1 cellular context compared by ENCODE assay signal in the genomic region with DNA sequence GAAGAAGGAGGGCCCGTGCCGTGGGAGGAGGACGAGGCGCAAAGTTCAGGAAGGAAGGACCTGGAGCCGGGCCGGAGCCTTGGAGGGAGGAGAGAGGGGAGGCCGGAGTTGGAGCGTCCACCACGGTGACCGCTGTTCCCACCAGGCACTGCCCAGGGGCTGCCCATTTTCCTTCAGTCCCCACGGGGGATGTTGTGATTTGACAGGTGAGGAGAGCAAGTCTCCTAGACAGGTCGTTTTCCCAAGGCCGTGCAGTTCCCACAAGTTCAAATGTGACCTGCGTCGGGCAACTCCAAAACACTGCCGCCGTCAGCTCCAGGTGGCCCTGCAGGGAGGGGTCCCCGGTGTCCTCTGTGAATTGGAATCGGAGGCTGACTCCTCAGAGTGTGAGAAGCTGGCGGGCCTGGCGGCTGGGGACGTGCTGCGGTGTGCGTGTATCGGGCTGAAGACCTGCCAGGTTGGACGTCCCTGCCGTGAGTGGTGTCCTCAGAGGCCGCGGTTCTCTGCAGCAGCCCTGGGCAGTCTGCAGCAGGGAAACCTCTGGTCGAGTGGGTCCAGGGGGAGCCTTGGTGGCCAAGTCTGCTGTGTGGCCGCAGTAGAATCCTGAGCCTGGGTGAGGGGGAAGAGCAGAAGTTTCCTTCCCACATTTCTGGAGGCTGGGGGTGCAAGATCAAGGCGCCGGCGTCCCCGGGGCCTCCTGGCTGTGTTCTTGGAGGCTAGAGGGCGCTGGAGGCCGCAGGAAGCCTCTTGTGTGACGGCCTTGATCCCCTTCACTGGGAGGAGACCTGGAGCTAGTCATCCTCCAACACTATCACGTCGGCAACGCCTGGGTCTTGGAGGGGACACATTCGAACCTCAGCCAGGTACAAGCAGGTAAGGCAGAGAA.
TF ChIP-seq lines count a peak whose summit lies in the region.

No MANE protein-coding gene starts in this region.

TF ChIP-seq in HepG2, 621 proteins besides CTCF, POLR2A, EP300 and RAD21 (continued from another document and continues in another):
- TF ChIP-seq, protein P1, sequence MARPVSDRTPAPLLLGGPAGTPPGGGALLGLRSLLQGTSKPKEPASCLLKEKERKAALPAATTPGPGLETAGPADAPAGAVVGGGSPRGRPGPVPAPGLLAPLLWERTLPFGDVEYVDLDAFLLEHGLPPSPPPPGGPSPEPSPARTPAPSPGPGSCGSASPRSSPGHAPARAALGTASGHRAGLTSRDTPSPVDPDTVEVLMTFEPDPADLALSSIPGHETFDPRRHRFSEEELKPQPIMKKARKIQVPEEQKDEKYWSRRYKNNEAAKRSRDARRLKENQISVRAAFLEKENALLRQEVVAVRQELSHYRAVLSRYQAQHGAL (CRISPR knock-in tag; IDR thresholded peaks at IDR 0.05; ENCODE audit: not compliant biosample characterization): no peak
- TF ChIP-seq RXRB (CRISPR knock-in tag; IDR thresholded peaks at IDR 0.05; ENCODE audit: borderline replicate concordance): no peak; the same call in 1 of the 2 replicates
- TF ChIP-seq TMF1 (CRISPR knock-in tag; IDR thresholded peaks at IDR 0.05; ENCODE audit: low read depth): no peak
- no peak for TF ChIP-seq ZNF3 (CRISPR knock-in tag; IDR thresholded peaks at IDR 0.05)
- TF ChIP-seq, protein P2, sequence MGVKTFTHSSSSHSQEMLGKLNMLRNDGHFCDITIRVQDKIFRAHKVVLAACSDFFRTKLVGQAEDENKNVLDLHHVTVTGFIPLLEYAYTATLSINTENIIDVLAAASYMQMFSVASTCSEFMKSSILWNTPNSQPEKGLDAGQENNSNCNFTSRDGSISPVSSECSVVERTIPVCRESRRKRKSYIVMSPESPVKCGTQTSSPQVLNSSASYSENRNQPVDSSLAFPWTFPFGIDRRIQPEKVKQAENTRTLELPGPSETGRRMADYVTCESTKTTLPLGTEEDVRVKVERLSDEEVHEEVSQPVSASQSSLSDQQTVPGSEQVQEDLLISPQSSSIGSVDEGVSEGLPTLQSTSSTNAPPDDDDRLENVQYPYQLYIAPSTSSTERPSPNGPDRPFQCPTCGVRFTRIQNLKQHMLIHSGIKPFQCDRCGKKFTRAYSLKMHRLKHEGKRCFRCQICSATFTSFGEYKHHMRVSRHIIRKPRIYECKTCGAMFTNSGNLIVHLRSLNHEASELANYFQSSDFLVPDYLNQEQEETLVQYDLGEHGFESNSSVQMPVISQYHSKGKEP (CRISPR knock-in tag; IDR thresholded peaks at IDR 0.05): no peak
- TF ChIP-seq ZNF703 (CRISPR knock-in tag; IDR thresholded peaks at IDR 0.05; ENCODE audit: borderline replicate concordance): no peak
- TF ChIP-seq FOXJ3 (CRISPR knock-in tag; IDR thresholded peaks at IDR 0.05; ENCODE audit: borderline replicate concordance): no peak
- TF ChIP-seq, protein P3, sequence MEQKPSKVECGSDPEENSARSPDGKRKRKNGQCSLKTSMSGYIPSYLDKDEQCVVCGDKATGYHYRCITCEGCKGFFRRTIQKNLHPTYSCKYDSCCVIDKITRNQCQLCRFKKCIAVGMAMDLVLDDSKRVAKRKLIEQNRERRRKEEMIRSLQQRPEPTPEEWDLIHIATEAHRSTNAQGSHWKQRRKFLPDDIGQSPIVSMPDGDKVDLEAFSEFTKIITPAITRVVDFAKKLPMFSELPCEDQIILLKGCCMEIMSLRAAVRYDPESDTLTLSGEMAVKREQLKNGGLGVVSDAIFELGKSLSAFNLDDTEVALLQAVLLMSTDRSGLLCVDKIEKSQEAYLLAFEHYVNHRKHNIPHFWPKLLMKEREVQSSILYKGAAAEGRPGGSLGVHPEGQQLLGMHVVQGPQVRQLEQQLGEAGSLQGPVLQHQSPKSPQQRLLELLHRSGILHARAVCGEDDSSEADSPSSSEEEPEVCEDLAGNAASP (CRISPR knock-in tag; IDR thresholded peaks at IDR 0.05; ENCODE audit: borderline replicate concordance): no peak
- TF ChIP-seq HOXA9 (CRISPR knock-in tag; IDR thresholded peaks at IDR 0.05; ENCODE audit: borderline replicate concordance): 0 out of 2 replicates have a peak, but pooled peaks have one; percentile 17
- TF ChIP-seq ZC3H4 (CRISPR knock-in tag; IDR thresholded peaks at IDR 0.05; ENCODE audit: borderline replicate concordance): no peak
- TF ChIP-seq, protein P4, sequence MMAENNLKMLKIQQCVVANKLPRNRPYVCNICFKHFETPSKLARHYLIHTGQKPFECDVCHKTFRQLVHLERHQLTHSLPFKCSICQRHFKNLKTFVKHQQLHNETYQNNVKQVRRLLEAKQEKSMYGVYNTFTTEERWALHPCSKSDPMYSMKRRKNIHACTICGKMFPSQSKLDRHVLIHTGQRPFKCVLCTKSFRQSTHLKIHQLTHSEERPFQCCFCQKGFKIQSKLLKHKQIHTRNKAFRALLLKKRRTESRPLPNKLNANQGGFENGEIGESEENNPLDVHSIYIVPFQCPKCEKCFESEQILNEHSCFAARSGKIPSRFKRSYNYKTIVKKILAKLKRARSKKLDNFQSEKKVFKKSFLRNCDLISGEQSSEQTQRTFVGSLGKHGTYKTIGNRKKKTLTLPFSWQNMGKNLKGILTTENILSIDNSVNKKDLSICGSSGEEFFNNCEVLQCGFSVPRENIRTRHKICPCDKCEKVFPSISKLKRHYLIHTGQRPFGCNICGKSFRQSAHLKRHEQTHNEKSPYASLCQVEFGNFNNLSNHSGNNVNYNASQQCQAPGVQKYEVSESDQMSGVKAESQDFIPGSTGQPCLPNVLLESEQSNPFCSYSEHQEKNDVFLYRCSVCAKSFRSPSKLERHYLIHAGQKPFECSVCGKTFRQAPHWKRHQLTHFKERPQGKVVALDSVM (CRISPR knock-in tag; IDR thresholded peaks at IDR 0.05): no peak
- TF ChIP-seq ZNF839 (CRISPR knock-in tag; IDR thresholded peaks at IDR 0.05; ENCODE audit: borderline replicate concordance): no peak
- TF ChIP-seq, protein P5, sequence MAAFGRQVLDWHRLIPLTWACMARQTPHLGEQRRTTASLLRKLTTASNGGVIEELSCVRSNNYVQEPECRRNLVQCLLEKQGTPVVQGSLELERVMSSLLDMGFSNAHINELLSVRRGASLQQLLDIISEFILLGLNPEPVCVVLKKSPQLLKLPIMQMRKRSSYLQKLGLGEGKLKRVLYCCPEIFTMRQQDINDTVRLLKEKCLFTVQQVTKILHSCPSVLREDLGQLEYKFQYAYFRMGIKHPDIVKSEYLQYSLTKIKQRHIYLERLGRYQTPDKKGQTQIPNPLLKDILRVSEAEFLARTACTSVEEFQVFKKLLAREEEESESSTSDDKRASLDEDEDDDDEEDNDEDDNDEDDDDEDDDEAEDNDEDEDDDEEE (CRISPR knock-in tag; IDR thresholded peaks at IDR 0.05): no peak
- TF ChIP-seq RBM22 (optimal IDR thresholded peaks at IDR 0.05; ENCODE audit: low read length): no peak
- no peak for TF ChIP-seq NCOA1 (CRISPR knock-in tag; IDR thresholded peaks at IDR 0.05)
- TF ChIP-seq KDM5B (CRISPR knock-in tag; IDR thresholded peaks at IDR 0.05; ENCODE audit: borderline replicate concordance): no peak; the same call in 1 of the 2 replicates
- peak; percentile 68 for TF ChIP-seq ERF (CRISPR knock-in tag; IDR thresholded peaks at IDR 0.05)
- no peak for TF ChIP-seq ZNF143 (CRISPR knock-in tag; IDR thresholded peaks at IDR 0.05)
- TF ChIP-seq ZFP36 (IDR thresholded peaks at IDR 0.05; ENCODE audit: borderline replicate concordance, low read depth, low read length, partially characterized antibody): no peak
- 0 out of 2 replicates have a peak, but pooled peaks have one; percentile 29 for TF ChIP-seq NCOA2 (CRISPR knock-in tag; IDR thresholded peaks at IDR 0.05)
- no peak for TF ChIP-seq CHD2 (IDR thresholded peaks at IDR 0.05; ENCODE audit: low read depth, low read length)
- TF ChIP-seq ZNF737 (CRISPR knock-in tag; IDR thresholded peaks at IDR 0.05; ENCODE audit: borderline replicate concordance): no peak
- TF ChIP-seq SRF (IDR thresholded peaks at IDR 0.05; ENCODE audit: low read depth, low read length): no peak
- TF ChIP-seq ELF1 (CRISPR knock-in tag; IDR thresholded peaks at IDR 0.05): no peak
- no peak for TF ChIP-seq MLLT10 (CRISPR knock-in tag; IDR thresholded peaks at IDR 0.05)
- no peak for TF ChIP-seq MXD4 (CRISPR knock-in tag; IDR thresholded peaks at IDR 0.05)
- TF ChIP-seq JDP2 (CRISPR knock-in tag; IDR thresholded peaks at IDR 0.05; ENCODE audit: borderline replicate concordance): no peak
- no peak for TF ChIP-seq AKAP8 (CRISPR knock-in tag; IDR thresholded peaks at IDR 0.05)
- no peak for TF ChIP-seq ZBTB1 (CRISPR knock-in tag; IDR thresholded peaks at IDR 0.05; ENCODE audit: borderline replicate concordance)
- no peak for TF ChIP-seq THAP11 (CRISPR knock-in tag; IDR thresholded peaks at IDR 0.05)
- TF ChIP-seq EEA1 (CRISPR knock-in tag; IDR thresholded peaks at IDR 0.05; ENCODE audit: borderline replicate concordance): no peak
- TF ChIP-seq ZNF34 (CRISPR knock-in tag; IDR thresholded peaks at IDR 0.05; ENCODE audit: borderline replicate concordance): no peak
- TF ChIP-seq, protein P6, sequence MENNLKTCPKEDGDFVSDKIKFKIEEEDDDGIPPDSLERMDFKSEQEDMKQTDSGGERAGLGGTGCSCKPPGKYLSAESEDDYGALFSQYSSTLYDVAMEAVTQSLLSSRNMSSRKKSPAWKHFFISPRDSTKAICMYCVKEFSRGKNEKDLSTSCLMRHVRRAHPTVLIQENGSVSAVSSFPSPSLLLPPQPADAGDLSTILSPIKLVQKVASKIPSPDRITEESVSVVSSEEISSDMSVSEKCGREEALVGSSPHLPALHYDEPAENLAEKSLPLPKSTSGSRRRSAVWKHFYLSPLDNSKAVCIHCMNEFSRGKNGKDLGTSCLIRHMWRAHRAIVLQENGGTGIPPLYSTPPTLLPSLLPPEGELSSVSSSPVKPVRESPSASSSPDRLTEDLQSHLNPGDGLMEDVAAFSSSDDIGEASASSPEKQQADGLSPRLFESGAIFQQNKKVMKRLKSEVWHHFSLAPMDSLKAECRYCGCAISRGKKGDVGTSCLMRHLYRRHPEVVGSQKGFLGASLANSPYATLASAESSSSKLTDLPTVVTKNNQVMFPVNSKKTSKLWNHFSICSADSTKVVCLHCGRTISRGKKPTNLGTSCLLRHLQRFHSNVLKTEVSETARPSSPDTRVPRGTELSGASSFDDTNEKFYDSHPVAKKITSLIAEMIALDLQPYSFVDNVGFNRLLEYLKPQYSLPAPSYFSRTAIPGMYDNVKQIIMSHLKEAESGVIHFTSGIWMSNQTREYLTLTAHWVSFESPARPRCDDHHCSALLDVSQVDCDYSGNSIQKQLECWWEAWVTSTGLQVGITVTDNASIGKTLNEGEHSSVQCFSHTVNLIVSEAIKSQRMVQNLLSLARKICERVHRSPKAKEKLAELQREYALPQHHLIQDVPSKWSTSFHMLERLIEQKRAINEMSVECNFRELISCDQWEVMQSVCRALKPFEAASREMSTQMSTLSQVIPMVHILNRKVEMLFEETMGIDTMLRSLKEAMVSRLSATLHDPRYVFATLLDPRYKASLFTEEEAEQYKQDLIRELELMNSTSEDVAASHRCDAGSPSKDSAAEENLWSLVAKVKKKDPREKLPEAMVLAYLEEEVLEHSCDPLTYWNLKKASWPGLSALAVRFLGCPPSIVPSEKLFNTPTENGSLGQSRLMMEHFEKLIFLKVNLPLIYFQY (CRISPR knock-in tag; IDR thresholded peaks at IDR 0.05; ENCODE audit: borderline replicate concordance): peak; percentile 43; the same call in 1 of the 2 replicates
- TF ChIP-seq TP53 (CRISPR knock-in tag; conservative IDR thresholded peaks at IDR 0.05): no peak
- TF ChIP-seq, protein P7, sequence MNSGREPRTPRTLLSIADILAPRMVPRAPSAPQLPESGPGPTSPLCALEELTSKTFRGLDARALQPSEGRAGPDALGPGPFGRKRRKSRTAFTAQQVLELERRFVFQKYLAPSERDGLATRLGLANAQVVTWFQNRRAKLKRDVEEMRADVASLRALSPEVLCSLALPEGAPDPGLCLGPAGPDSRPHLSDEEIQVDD (CRISPR knock-in tag; IDR thresholded peaks at IDR 0.05; ENCODE audit: borderline replicate concordance): no peak
- TF ChIP-seq ZNF766 (CRISPR knock-in tag; IDR thresholded peaks at IDR 0.05; ENCODE audit: borderline replicate concordance): no peak
- TF ChIP-seq, protein P8, sequence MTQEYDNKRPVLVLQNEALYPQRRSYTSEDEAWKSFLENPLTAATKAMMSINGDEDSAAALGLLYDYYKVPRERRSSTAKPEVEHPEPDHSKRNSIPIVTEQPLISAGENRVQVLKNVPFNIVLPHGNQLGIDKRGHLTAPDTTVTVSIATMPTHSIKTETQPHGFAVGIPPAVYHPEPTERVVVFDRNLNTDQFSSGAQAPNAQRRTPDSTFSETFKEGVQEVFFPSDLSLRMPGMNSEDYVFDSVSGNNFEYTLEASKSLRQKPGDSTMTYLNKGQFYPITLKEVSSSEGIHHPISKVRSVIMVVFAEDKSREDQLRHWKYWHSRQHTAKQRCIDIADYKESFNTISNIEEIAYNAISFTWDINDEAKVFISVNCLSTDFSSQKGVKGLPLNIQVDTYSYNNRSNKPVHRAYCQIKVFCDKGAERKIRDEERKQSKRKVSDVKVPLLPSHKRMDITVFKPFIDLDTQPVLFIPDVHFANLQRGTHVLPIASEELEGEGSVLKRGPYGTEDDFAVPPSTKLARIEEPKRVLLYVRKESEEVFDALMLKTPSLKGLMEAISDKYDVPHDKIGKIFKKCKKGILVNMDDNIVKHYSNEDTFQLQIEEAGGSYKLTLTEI (CRISPR knock-in tag; conservative IDR thresholded peaks at IDR 0.05): no peak
- no peak for TF ChIP-seq NAIF1 (CRISPR knock-in tag; IDR thresholded peaks at IDR 0.05; ENCODE audit: borderline replicate concordance)
- TF ChIP-seq HOXA5 (CRISPR knock-in tag; IDR thresholded peaks at IDR 0.05): no peak
- no peak for TF ChIP-seq SP1 (IDR thresholded peaks at IDR 0.05)
- TF ChIP-seq SP1 (CRISPR knock-in tag; IDR thresholded peaks at IDR 0.05): no peak
- TF ChIP-seq NR2F2 (IDR thresholded peaks at IDR 0.05; ENCODE audit: borderline replicate concordance, low read depth): no peak
- 0 out of 2 replicates have a peak, but pooled peaks have one; percentile 29 for TF ChIP-seq PITX1 (CRISPR knock-in tag; IDR thresholded peaks at IDR 0.05)
- no peak for TF ChIP-seq ATAD3A (CRISPR knock-in tag; IDR thresholded peaks at IDR 0.05)
- TF ChIP-seq MAFF (IDR thresholded peaks at IDR 0.05; ENCODE audit: low read depth, low read length): no peak
- TF ChIP-seq, protein P9, sequence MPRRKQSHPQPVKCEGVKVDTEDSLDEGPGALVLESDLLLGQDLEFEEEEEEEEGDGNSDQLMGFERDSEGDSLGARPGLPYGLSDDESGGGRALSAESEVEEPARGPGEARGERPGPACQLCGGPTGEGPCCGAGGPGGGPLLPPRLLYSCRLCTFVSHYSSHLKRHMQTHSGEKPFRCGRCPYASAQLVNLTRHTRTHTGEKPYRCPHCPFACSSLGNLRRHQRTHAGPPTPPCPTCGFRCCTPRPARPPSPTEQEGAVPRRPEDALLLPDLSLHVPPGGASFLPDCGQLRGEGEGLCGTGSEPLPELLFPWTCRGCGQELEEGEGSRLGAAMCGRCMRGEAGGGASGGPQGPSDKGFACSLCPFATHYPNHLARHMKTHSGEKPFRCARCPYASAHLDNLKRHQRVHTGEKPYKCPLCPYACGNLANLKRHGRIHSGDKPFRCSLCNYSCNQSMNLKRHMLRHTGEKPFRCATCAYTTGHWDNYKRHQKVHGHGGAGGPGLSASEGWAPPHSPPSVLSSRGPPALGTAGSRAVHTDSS (CRISPR knock-in tag; conservative IDR thresholded peaks at IDR 0.05): no peak
- TF ChIP-seq TCF7 (IDR thresholded peaks at IDR 0.05; ENCODE audit: low read depth): peak; percentile 48; the same call in 1 of the 2 replicates
